ENCODE assay signal across 8 cellular contexts in the genomic region with DNA sequence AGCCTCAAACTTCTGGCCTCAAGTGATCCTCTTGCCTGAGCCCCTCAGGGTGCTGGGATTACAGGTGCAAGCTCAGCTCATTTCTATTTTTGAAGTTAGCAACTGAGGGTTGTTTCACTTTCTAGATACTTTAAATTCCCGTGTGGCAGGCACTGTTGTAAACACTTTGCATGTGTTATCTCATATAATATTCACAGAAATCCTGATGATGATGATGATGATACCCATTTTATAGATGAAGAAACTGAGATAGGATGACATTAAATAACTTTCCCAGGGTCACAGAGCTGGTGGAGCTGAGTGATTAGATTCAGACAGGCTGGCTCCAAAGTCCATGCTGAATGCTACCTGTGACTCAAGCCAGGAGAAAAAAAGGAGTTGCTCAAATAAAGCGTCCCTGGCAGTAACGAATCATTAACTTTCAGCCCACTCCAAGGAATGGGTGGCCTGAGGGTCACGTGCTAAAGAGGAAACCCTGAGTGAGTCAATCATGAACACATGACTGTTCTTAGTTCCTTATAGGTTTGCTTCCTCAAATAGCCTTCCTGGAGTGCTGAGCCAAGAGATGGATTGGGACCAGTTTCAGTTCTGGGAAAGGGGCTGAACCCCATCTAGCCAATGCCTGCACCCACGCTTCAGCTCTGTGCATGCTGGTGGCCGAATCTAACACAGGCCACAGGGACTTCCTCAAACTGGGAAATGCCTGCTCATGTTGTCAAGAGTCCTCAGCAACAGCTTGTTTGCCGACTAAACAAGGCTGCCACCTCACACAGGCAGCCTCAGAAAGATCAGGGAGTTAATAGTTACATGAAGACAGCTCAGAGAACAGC. TPM values are rescaled to one million over a fixed set of nuclear protein-coding genes. Genes with fewer than 3 reads are reported as not detected.
DNase-seq lines count a peak whose midpoint lies in the region; ATAC-seq and TF ChIP-seq lines count a peak whose summit lies in the region.

No MANE protein-coding gene starts in this region.

- H3K36me3 ChIP-seq in BLaER1 (no peaks in the 10 kb centered on the region), heart left ventricle (no peaks in the 10 kb centered on the region)

- WGBS in heart left ventricle, 4 donors = 13 to 17% (median 16%) methylated on average over 7 of the region's 7 CpGs

- H3K27me3 ChIP-seq in BLaER1 (no peaks in the 10 kb centered on the region), heart left ventricle (no peaks in the 10 kb centered on the region)

- peaks cover 10% of the 10 kb centered on the region for H3K4me1 Mint-ChIP-seq in activated T-helper 17 cell treated with anti-CD3 and anti-CD28 coated beads, Interleukin-2, amount 50 U/mL, for 72 hours

- H3K9me3 Mint-ChIP-seq in activated T-helper 17 cell treated with anti-CD3 and anti-CD28 coated beads, Interleukin-2, amount 50 U/mL, for 72 hours = no peaks in the 10 kb centered on the region

- intact Hi-C loops in heart left ventricle (cut with DNase I) = no loop called here

- TF ChIP-seq POLR2A in heart left ventricle (IDR thresholded peaks at IDR 0.05) = no peak

- TF ChIP-seq CTCF in heart left ventricle (IDR thresholded peaks at IDR 0.05) = no peak

- peaks cover 51% of the 10 kb centered on the region for H3K4me1 ChIP-seq in BLaER1
- peaks cover 0 to 63% (median 7%) of the 10 kb centered on the region in 12 donors for H3K4me1 ChIP-seq in heart left ventricle

- H3K27ac Mint-ChIP-seq in activated T-helper 17 cell treated with anti-CD3 and anti-CD28 coated beads, Interleukin-2, amount 50 U/mL, for 72 hours = peak overlapping the region; percentile 60

- no peak overlapping the region for H3K9ac ChIP-seq in BLaER1

- peak; percentile 53 to 59 for DNase-seq in NCI-H187 (lab: John Stamatoyannopoulos, UW)
- DNase-seq in heart left ventricle = peak; percentile 72 to 83 (median 79)
- DNase-seq in putamen (ENCODE audit: low spot score) = peak; percentile 57
- DNase-seq in NCI-H2081 treated with DMSO at 0.1 percent for 48 hours (lab: John Stamatoyannopoulos, UW) = no peak

- no peaks in the 10 kb centered on the region for H4K20me1 ChIP-seq in BLaER1

- no peak overlapping the region for H3K4me3 ChIP-seq in BLaER1
- peak overlapping the region in 6 of 12 donors; percentile 4 to 30 (median 9) for H3K4me3 ChIP-seq in heart left ventricle

- H3K4me2 ChIP-seq in BLaER1 = peak overlapping the region; percentile 74

- ATAC-seq in GM18511 (IDR thresholded peaks at IDR 0.05; ENCODE audit: unreplicated experiment) = peak; percentile 68
- peak; percentile 55 for ATAC-seq in HG02870 (IDR thresholded peaks at IDR 0.05; ENCODE audit: unreplicated experiment)
- ATAC-seq in activated T-helper 17 cell treated with anti-CD3 and anti-CD28 coated beads, Interleukin-2, amount 50 U/mL, for 72 hours (replicated peaks) = peak; percentile 71
- ATAC-seq in heart left ventricle = peak; percentile 72 to 98 (median 96)

- peak overlapping the region; percentile 39 for H3K27ac ChIP-seq in BLaER1
- peak overlapping the region in 8 of 12 donors; percentile 24 to 91 (median 50) for H3K27ac ChIP-seq in heart left ventricle

- peak overlapping the region; percentile 26 for H3K4me3 Mint-ChIP-seq in activated T-helper 17 cell treated with anti-CD3 and anti-CD28 coated beads, Interleukin-2, amount 50 U/mL, for 72 hours

- no peaks in the 10 kb centered on the region for H3K36me3 Mint-ChIP-seq in activated T-helper 17 cell treated with anti-CD3 and anti-CD28 coated beads, Interleukin-2, amount 50 U/mL, for 72 hours (ENCODE audit: low read depth)

- no peaks in the 10 kb centered on the region for H3K9me3 ChIP-seq in BLaER1
- no peaks in the 10 kb centered on the region for H3K9me3 ChIP-seq in heart left ventricle

- H3K27me3 Mint-ChIP-seq in activated T-helper 17 cell treated with anti-CD3 and anti-CD28 coated beads, Interleukin-2, amount 50 U/mL, for 72 hours = peaks cover 6% of the 10 kb centered on the region

RNA-seq across cellular contexts. Expression of a gene that starts 52.8 kb away (rescaled TPM):
- under 1 TPM; 0.22 to 0.48 TPM for total RNA-seq in activated T-helper 17 cell treated with anti-CD3 and anti-CD28 coated beads, Interleukin-2, amount 50 U/mL, for 72 hours
- 10 to 100 TPM in 2 of 9 donors, 1 to 10 TPM in 6, under 1 TPM in 1; 1.00 to 29.9 (median 3.8) TPM for total RNA-seq in heart left ventricle
- polyA plus RNA-seq in heart left ventricle = under 1 TPM; 0.50 to 0.91 TPM
